In genomic region chr1:109080441-109081082, GRCh38 we compare ENCODE assay signal across 2 cellular contexts.
A peak's percentile ranks its signal among the peaks of the same experiment; 100 is the strongest.
TF ChIP-seq lines count a peak whose summit lies in the region.

No MANE protein-coding gene starts in this region.

TF ChIP-seq in HCT116, 20 proteins besides CTCF, POLR2A, EP300 and RAD21:
- no peak for TF ChIP-seq EGR1 (IDR thresholded peaks at IDR 0.05; ENCODE audit: low read depth)
- no peak for TF ChIP-seq EZH2phosphoT487 (IDR thresholded peaks at IDR 0.05; ENCODE audit: borderline replicate concordance)
- TF ChIP-seq YY1 (IDR thresholded peaks at IDR 0.05; ENCODE audit: extremely low read depth, insufficient replicate concordance, low read depth, low read length), result no peak
- TF ChIP-seq ZBTB33 (IDR thresholded peaks at IDR 0.05; ENCODE audit: extremely low read depth, insufficient replicate concordance, low read length), result no peak
- TF ChIP-seq REST (IDR thresholded peaks at IDR 0.05; ENCODE audit: low read depth), result no peak
- no peak for TF ChIP-seq CBX3 (IDR thresholded peaks at IDR 0.05; ENCODE audit: low read depth)
- TF ChIP-seq MAX (IDR thresholded peaks at IDR 0.05), result no peak
- TF ChIP-seq POLR2AphosphoS5 (IDR thresholded peaks at IDR 0.05; ENCODE audit: low read depth, low read length), result no peak
- no peak for TF ChIP-seq ZNF274 (IDR thresholded peaks at IDR 0.05; ENCODE audit: low read depth, low read length)
- TF ChIP-seq TCF7L2 (IDR thresholded peaks at IDR 0.05; ENCODE audit: borderline replicate concordance, extremely low read depth, insufficient read depth, insufficient read length), result no peak
- TF ChIP-seq ZFX (IDR thresholded peaks at IDR 0.05), result no peak
TF ChIP-seq in HCT116: peak in this region for 0.

TF ChIP-seq in HepG2, 621 proteins besides CTCF, POLR2A, EP300 and RAD21:
- TF ChIP-seq ZMAT5 (CRISPR knock-in tag; IDR thresholded peaks at IDR 0.05; ENCODE audit: borderline replicate concordance, low read depth) (no peak), ZNF503 (CRISPR knock-in tag; IDR thresholded peaks at IDR 0.05) (no peak), ZNF460 (CRISPR knock-in tag; IDR thresholded peaks at IDR 0.05; ENCODE audit: borderline replicate concordance) (peak; percentile 65)
